ENCODE assay signal across 26 cellular contexts in genomic region chr4:113290666-113291065, GRCh38.
A peak's percentile ranks its signal among the peaks of the same experiment; 100 is the strongest.
DNase-seq lines count a peak whose midpoint lies in the region; ATAC-seq and TF ChIP-seq lines count a peak whose summit lies in the region.
"Had no signal": no experiment of that assay in that cellular context is flagged by ENCODE, and none has a peak within 500 bp of the region (broad histone marks: within the 10 kb centered on the region; RNA-seq: fewer than 3 reads in every experiment).

No MANE protein-coding gene starts in this region.

- H3K4me3 Mint-ChIP-seq in glutamatergic neuron (ENCODE audit: unreplicated experiment): no peak overlapping the region
- H3K4me3 Mint-ChIP-seq: B cell; CD8-positive, alpha-beta T cell had no signal

- H3K4me1 Mint-ChIP-seq in glutamatergic neuron (ENCODE audit: low read depth, unreplicated experiment): peaks cover 61% of the 10 kb centered on the region
- H3K4me1 Mint-ChIP-seq: B cell had no signal

- H3K36me3 ChIP-seq in HUES48 (ENCODE audit: control insufficient read depth, insufficient read depth, low read length) (peaks cover 22% of the 10 kb centered on the region), vagina (no peaks in the 10 kb centered on the region)

- H3K27me3 ChIP-seq in HUES48 (ENCODE audit: control insufficient read depth, insufficient read depth, low read length) (no peaks in the 10 kb centered on the region), vagina (no peaks in the 10 kb centered on the region)

- peaks cover 3% of the 10 kb centered on the region for H3K36me3 Mint-ChIP-seq in glutamatergic neuron (ENCODE audit: unreplicated experiment)
- H3K36me3 Mint-ChIP-seq: CD8-positive, alpha-beta T cell had no signal

- peak overlapping the region; percentile 85 for H3K27ac Mint-ChIP-seq in glutamatergic neuron (ENCODE audit: unreplicated experiment)
- H3K27ac Mint-ChIP-seq: B cell; CD8-positive, alpha-beta T cell had no signal

- DNase-seq in NCI-H82 treated with DMSO at 0.1 percent for 48 hours (lab: John Stamatoyannopoulos, UW; ENCODE audit: unreplicated experiment) (peak; percentile 73), glutamatergic neuron (no peak), vagina (ENCODE audit: extremely low spot score in 2 of 2) (no peak), activated gamma-delta T cell treated with Interleukin-2 at 50 U/mL for 16 hours (no peak), sciatic nerve (ENCODE audit: low spot score) (no peak)
- no peak for DNase-seq in activated CD4-positive, CD25-positive, alpha-beta regulatory T cell (lab: John Stamatoyannopoulos, UW)
- DNase-seq: CD8-positive, alpha-beta T cell; DMS153; DND-41; GM23248; HCEC 1CT; Karpas-422; NCI-H1092 treated with DMSO at 0.1 percent for 48 hours; NCI-H1436; NCI-H187; NCI-H2081 treated with DMSO at 0.1 percent for 48 hours; NCI-H2171 treated with DMSO at 0.1 percent for 48 hours; NCI-H345; NCI-H510A treated with DMSO at 0.1 percent for 48 hours; NCI-H774; SHP77 treated with DMSO at 0.1 percent for 48 hours; T-helper 1 cell had no signal

- TF ChIP-seq CTCF in glutamatergic neuron (IDR thresholded peaks at IDR 0.05; ENCODE audit: partially characterized antibody, unreplicated experiment): no peak
- no peak for TF ChIP-seq CTCF in vagina (IDR thresholded peaks at IDR 0.05)

- TF ChIP-seq POLR2A in vagina (IDR thresholded peaks at IDR 0.05): no peak

- H3K9ac ChIP-seq in HUES48 (ENCODE audit: low read depth, low read length): no peak overlapping the region
- H3K9ac ChIP-seq: GM23248 had no signal

- peaks cover 49% of the 10 kb centered on the region for H3K4me1 ChIP-seq in HUES48 (ENCODE audit: control insufficient read depth, insufficient read depth, low read length)
- peaks cover 10% of the 10 kb centered on the region for H3K4me1 ChIP-seq in vagina

- H3K4me3 ChIP-seq in HUES48 (ENCODE audit: low read depth, low read length): no peak overlapping the region
- H3K4me3 ChIP-seq in vagina: no peak overlapping the region
- H3K4me3 ChIP-seq: GM23248 had no signal

- no peaks in the 10 kb centered on the region for H3K9me3 ChIP-seq in HUES48 (ENCODE audit: control insufficient read depth, insufficient read depth, low read length)
- H3K9me3 ChIP-seq in vagina: no peaks in the 10 kb centered on the region

- ATAC-seq in sciatic nerve: no peak
- ATAC-seq: CD8-positive, alpha-beta T cell had no signal

- peak overlapping the region; percentile 3 for H3K27ac ChIP-seq in HUES48 (ENCODE audit: low read depth, low read length)
- H3K27ac ChIP-seq in vagina: peak overlapping the region; percentile 87
- H3K27ac ChIP-seq: C4-2B, GM23248, HL-60 had no signal

- peaks cover 17% of the 10 kb centered on the region for H3K27me3 Mint-ChIP-seq in glutamatergic neuron (ENCODE audit: unreplicated experiment)
- H3K27me3 Mint-ChIP-seq: B cell had no signal

- intact Hi-C loops in vagina (cut with DNase I) (loop anchor here (10.0 kb wide), 1 partner anchor 474 kb away; the partner anchor contains the start of gene CAMK2D), sciatic nerve (cut with DNase I) (no loop called here)

- H3K9me3 Mint-ChIP-seq in glutamatergic neuron (ENCODE audit: unreplicated experiment): peaks cover 22% of the 10 kb centered on the region
- H3K9me3 Mint-ChIP-seq: CD8-positive, alpha-beta T cell had no signal
